ENCODE assay signal across 14 cellular contexts in genomic region chrX:102959471-102959870, GRCh38. TPM values are rescaled to one million over a fixed set of nuclear protein-coding genes. Genes with fewer than 3 reads are reported as not detected.
DNase-seq lines count a peak whose midpoint lies in the region; ATAC-seq and TF ChIP-seq lines count a peak whose summit lies in the region.
"Had no signal": no experiment of that assay in that cellular context is flagged by ENCODE, and none has a peak within 500 bp of the region (broad histone marks: within the 10 kb centered on the region; RNA-seq: fewer than 3 reads in every experiment).

No MANE protein-coding gene starts in this region.

- CTCF ChIA-PET in CD8-positive, alpha-beta memory T cell (lab: Charles Lee), result interaction anchor here (1.2 kb wide), 1 partner anchor 8 kb away, joined by 6 read pairs; no protein-coding TSS in a partner anchor

- DNase-seq in HK-2 (ENCODE audit: unreplicated experiment) (peak; percentile 2), amniotic stem cell (lab: John Stamatoyannopoulos, UW) (peak; percentile 54), foreskin keratinocyte (peak in 1 of 2 donors; percentile 27), GM19238 (ENCODE audit: insufficient read length, low spot score) (no peak)
- no peak for DNase-seq in CD8-positive, alpha-beta memory T cell
- DNase-seq: central memory CD4-positive, alpha-beta T cell; NCI-H2081 treated with DMSO at 0.1 percent for 48 hours; NK-92 treated with Interleukin-12 subunit alpha and Interleukin-12 subunit beta, amount 100 ng/mL, for 24 hours; nucleus accumbens had no signal

- H3K9me3 ChIP-seq in CD8-positive, alpha-beta memory T cell (ENCODE audit: low read length), result no peaks in the 10 kb centered on the region
- H3K9me3 ChIP-seq: A549, suprapubic skin had no signal

- no peaks in the 10 kb centered on the region for H3K36me3 ChIP-seq in ACC112 (ENCODE audit: insufficient read depth, low read length)
- no peaks in the 10 kb centered on the region for H3K36me3 ChIP-seq in CD8-positive, alpha-beta memory T cell (ENCODE audit: insufficient read depth, low read length)
- H3K36me3 ChIP-seq: suprapubic skin had no signal

- H2AFZ ChIP-seq in ACC112 (ENCODE audit: low read length, unreplicated experiment), result no peak overlapping the region

- no peaks in the 10 kb centered on the region for H3K36me3 Mint-ChIP-seq in CD8-positive, alpha-beta memory T cell

- H3K9me3 Mint-ChIP-seq in CD8-positive, alpha-beta memory T cell, result no peaks in the 10 kb centered on the region

- peak overlapping the region; percentile 92 for H3K27ac ChIP-seq in ACC112 (ENCODE audit: low read depth, low read length)
- H3K27ac ChIP-seq in foreskin keratinocyte, result no peak overlapping the region
- H3K27ac ChIP-seq in CD8-positive, alpha-beta memory T cell (ENCODE audit: low read depth, low read length), result no peak overlapping the region
- H3K27ac ChIP-seq: A549, suprapubic skin had no signal

- H3K27me3 ChIP-seq in ACC112 (ENCODE audit: insufficient read depth, low read length), result no peaks in the 10 kb centered on the region
- H3K27me3 ChIP-seq in foreskin keratinocyte, result no peaks in the 10 kb centered on the region
- H3K27me3 ChIP-seq in CD8-positive, alpha-beta memory T cell (ENCODE audit: insufficient read depth, low read length, poor library complexity, severe bottlenecking), result no peaks in the 10 kb centered on the region
- H3K27me3 ChIP-seq: suprapubic skin had no signal

- H3K27me3 Mint-ChIP-seq in CD8-positive, alpha-beta memory T cell, result peaks cover 2 to 9% of the 10 kb centered on the region in 2 donors

- no peak overlapping the region for H3K4me3 ChIP-seq in ACC112 (ENCODE audit: low read depth, low read length)
- no peak overlapping the region for H3K4me3 ChIP-seq in CD8-positive, alpha-beta memory T cell (ENCODE audit: low read length)
- H3K4me3 ChIP-seq: A549, suprapubic skin had no signal

- no peak for TF ChIP-seq CTCF in foreskin keratinocyte (conservative IDR thresholded peaks at IDR 0.05)

- peak; percentile 69 for ATAC-seq in foreskin keratinocyte
- no peak for ATAC-seq in GM18520 (IDR thresholded peaks at IDR 0.05; ENCODE audit: unreplicated experiment)
- ATAC-seq in GM19023 (IDR thresholded peaks at IDR 0.05; ENCODE audit: unreplicated experiment), result no peak
- ATAC-seq: A549 had no signal

- H3K4me3 Mint-ChIP-seq in CD8-positive, alpha-beta memory T cell, result no peak overlapping the region

- POLR2A ChIA-PET in CD8-positive, alpha-beta memory T cell (lab: Charles Lee), result no interaction called here

- no peaks in the 10 kb centered on the region for H3K79me2 ChIP-seq in ACC112 (ENCODE audit: control insufficient read depth, insufficient read depth, low read length, unreplicated experiment)

- H3K4me1 ChIP-seq in ACC112 (ENCODE audit: control insufficient read depth, insufficient read depth, low read length, unreplicated experiment) (peaks cover 31% of the 10 kb centered on the region), foreskin keratinocyte (no peaks in the 10 kb centered on the region)
- H3K4me1 ChIP-seq in CD8-positive, alpha-beta memory T cell (ENCODE audit: insufficient read depth, low read length), result no peaks in the 10 kb centered on the region
- H3K4me1 ChIP-seq: A549, suprapubic skin had no signal

- H3K27ac Mint-ChIP-seq in CD8-positive, alpha-beta memory T cell, result no peak overlapping the region

- no peaks in the 10 kb centered on the region for H3K4me1 Mint-ChIP-seq in CD8-positive, alpha-beta memory T cell

RNA-seq across cellular contexts. Expression of gene RAB40AL, which starts 22.4 kb away (rescaled TPM):
- total RNA-seq in foreskin keratinocyte, result 0.14 TPM in 1 of 2 replicates, not detected in the other
- not detected in 2 replicates for polyA plus RNA-seq in foreskin keratinocyte
- under 1 TPM; 0.35 to 0.49 TPM for total RNA-seq in CD8-positive, alpha-beta memory T cell
- not detected for polyA plus RNA-seq in CD8-positive, alpha-beta memory T cell

Comparison
In these comparisons a context has a peak if more than half of its experiments do, and no peak if none do; other contexts are left out.
1. DNase-seq: peak in HK-2 (single experiment) and amniotic stem cell (single experiment); none in GM19238 (single experiment) and CD8-positive, alpha-beta memory T cell (0 of 5).